In the genomic region with DNA sequence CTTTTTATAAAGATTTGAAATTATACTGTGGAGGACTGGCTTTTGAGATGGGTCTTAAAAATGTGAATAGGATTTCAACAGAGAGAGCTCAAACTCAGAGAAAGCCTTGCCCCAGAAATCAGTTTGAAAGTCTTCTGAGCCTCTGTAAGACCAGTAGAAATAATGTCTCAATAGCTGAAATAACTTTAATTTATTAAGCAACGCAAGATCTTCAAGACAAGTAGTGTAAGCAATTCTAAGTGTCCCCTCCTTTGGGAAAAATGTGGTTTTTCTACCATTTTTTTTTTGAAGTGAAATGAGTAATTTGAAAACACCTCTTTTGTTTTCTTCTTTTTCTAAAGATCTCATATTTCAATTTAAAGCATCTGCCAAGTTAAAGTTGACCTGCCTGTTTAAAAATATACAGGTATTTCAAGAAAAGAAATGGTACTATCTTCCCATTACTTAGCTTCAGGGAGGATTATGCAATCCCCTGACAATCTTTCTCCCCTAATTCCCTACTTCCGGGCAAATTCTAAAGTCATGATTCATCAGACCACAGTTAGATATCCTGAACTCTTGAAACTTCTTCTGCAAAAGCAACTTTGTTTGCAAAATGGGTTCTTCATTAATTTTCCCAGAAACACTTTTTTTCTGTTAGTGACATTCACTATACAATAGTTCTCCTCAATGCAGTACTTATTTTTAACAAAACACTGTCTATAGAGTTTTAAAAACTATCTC, we compare ENCODE assay signal across 1 cellular context.
TF ChIP-seq lines count a peak whose summit lies in the region.

No MANE protein-coding gene starts in this region.

TF ChIP-seq in K562, 482 proteins besides CTCF, POLR2A, EP300 and RAD21 (continued from another document and continues in another):
- TF ChIP-seq, protein P1, sequence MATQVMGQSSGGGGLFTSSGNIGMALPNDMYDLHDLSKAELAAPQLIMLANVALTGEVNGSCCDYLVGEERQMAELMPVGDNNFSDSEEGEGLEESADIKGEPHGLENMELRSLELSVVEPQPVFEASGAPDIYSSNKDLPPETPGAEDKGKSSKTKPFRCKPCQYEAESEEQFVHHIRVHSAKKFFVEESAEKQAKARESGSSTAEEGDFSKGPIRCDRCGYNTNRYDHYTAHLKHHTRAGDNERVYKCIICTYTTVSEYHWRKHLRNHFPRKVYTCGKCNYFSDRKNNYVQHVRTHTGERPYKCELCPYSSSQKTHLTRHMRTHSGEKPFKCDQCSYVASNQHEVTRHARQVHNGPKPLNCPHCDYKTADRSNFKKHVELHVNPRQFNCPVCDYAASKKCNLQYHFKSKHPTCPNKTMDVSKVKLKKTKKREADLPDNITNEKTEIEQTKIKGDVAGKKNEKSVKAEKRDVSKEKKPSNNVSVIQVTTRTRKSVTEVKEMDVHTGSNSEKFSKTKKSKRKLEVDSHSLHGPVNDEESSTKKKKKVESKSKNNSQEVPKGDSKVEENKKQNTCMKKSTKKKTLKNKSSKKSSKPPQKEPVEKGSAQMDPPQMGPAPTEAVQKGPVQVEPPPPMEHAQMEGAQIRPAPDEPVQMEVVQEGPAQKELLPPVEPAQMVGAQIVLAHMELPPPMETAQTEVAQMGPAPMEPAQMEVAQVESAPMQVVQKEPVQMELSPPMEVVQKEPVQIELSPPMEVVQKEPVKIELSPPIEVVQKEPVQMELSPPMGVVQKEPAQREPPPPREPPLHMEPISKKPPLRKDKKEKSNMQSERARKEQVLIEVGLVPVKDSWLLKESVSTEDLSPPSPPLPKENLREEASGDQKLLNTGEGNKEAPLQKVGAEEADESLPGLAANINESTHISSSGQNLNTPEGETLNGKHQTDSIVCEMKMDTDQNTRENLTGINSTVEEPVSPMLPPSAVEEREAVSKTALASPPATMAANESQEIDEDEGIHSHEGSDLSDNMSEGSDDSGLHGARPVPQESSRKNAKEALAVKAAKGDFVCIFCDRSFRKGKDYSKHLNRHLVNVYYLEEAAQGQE (CRISPR knock-in tag; IDR thresholded peaks at IDR 0.05; ENCODE audit: low read depth) = no peak
- TF ChIP-seq NR2C1 (IDR thresholded peaks at IDR 0.05) (no peak), NR2C1 (tag; IDR thresholded peaks at IDR 0.05) (0 out of 2 replicates have a peak, but pooled peaks have one; percentile 19), ZKSCAN3 (CRISPR knock-in tag; IDR thresholded peaks at IDR 0.05) (no peak), GABPB1 (CRISPR knock-in tag; IDR thresholded peaks at IDR 0.05) (no peak), MBD2 (IDR thresholded peaks at IDR 0.05; ENCODE audit: borderline replicate concordance, low read depth) (no peak), RCOR1 (IDR thresholded peaks at IDR 0.05; ENCODE audit: borderline replicate concordance in 1 of 2, low read depth in 2 of 2, low read length in 2 of 2) (peak in 1 of 2 experiments; percentile 51; a peak in 1 of 4 replicates), PPARD (CRISPR knock-in tag; IDR thresholded peaks at IDR 0.05) (no peak), ELF1 (tag; IDR thresholded peaks at IDR 0.05) (peak; percentile 82), MTA3 (IDR thresholded peaks at IDR 0.05; ENCODE audit: borderline replicate concordance) (no peak), CEBPG (CRISPR knock-in tag; IDR thresholded peaks at IDR 0.05) (peak; percentile 95), CEBPG (tag; conservative IDR thresholded peaks at IDR 0.05 in 1 of 2, IDR thresholded peaks at IDR 0.05 in 1 of 2) (peak; percentile 98), CTBP1 (IDR thresholded peaks at IDR 0.05; ENCODE audit: borderline replicate concordance) (no peak), FOSL1 (tag; conservative IDR thresholded peaks at IDR 0.05) (peak; percentile 96), ZNF589 (CRISPR knock-in tag; IDR thresholded peaks at IDR 0.05; ENCODE audit: low read depth) (peak; percentile 74), ZC3H4 (CRISPR knock-in tag; IDR thresholded peaks at IDR 0.05; ENCODE audit: borderline replicate concordance) (no peak), ZNF217 (CRISPR knock-in tag; IDR thresholded peaks at IDR 0.05) (no peak), MEF2A (IDR thresholded peaks at IDR 0.05; ENCODE audit: control insufficient read depth, low read depth, low read length) (0 out of 2 replicates have a peak, but pooled peaks have one; percentile 26), SREBF2 (CRISPR knock-in tag; IDR thresholded peaks at IDR 0.05) (no peak), BACH1 (tag; IDR thresholded peaks at IDR 0.05) (peak; percentile 65; the same call in 1 of the 2 replicates), HDAC2 (IDR thresholded peaks at IDR 0.05) (no peak), MEIS2 (IDR thresholded peaks at IDR 0.05; ENCODE audit: partially characterized antibody) (peak; percentile 41), SOX6 (IDR thresholded peaks at IDR 0.05) (peak; percentile 61), MXI1 (IDR thresholded peaks at IDR 0.05; ENCODE audit: low read depth, low read length) (no peak), TEAD4 (IDR thresholded peaks at IDR 0.05; ENCODE audit: low read length) (peak; percentile 87), TEAD4 (CRISPR knock-in tag; IDR thresholded peaks at IDR 0.05; ENCODE audit: borderline replicate concordance) (no peak), CEBPB (tag; IDR thresholded peaks at IDR 0.05) (peak; percentile 99), GABPA (tag; conservative IDR thresholded peaks at IDR 0.05; ENCODE audit: low read depth) (peak; percentile 74), HDAC6 (IDR thresholded peaks at IDR 0.05; ENCODE audit: low read depth, low read length) (no peak)
- TF ChIP-seq, protein P2, sequence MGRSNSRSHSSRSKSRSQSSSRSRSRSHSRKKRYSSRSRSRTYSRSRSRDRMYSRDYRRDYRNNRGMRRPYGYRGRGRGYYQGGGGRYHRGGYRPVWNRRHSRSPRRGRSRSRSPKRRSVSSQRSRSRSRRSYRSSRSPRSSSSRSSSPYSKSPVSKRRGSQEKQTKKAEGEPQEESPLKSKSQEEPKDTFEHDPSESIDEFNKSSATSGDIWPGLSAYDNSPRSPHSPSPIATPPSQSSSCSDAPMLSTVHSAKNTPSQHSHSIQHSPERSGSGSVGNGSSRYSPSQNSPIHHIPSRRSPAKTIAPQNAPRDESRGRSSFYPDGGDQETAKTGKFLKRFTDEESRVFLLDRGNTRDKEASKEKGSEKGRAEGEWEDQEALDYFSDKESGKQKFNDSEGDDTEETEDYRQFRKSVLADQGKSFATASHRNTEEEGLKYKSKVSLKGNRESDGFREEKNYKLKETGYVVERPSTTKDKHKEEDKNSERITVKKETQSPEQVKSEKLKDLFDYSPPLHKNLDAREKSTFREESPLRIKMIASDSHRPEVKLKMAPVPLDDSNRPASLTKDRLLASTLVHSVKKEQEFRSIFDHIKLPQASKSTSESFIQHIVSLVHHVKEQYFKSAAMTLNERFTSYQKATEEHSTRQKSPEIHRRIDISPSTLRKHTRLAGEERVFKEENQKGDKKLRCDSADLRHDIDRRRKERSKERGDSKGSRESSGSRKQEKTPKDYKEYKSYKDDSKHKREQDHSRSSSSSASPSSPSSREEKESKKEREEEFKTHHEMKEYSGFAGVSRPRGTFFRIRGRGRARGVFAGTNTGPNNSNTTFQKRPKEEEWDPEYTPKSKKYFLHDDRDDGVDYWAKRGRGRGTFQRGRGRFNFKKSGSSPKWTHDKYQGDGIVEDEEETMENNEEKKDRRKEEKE (IDR thresholded peaks at IDR 0.05; ENCODE audit: borderline replicate concordance in 1 of 2, control insufficient read depth in 1 of 2, low read depth in 2 of 2, low read length in 1 of 2) = no peak
- TF ChIP-seq, protein P3, sequence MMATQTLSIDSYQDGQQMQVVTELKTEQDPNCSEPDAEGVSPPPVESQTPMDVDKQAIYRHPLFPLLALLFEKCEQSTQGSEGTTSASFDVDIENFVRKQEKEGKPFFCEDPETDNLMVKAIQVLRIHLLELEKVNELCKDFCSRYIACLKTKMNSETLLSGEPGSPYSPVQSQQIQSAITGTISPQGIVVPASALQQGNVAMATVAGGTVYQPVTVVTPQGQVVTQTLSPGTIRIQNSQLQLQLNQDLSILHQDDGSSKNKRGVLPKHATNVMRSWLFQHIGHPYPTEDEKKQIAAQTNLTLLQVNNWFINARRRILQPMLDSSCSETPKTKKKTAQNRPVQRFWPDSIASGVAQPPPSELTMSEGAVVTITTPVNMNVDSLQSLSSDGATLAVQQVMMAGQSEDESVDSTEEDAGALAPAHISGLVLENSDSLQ (IDR thresholded peaks at IDR 0.05) = peak; percentile 60
- TF ChIP-seq, protein P4, sequence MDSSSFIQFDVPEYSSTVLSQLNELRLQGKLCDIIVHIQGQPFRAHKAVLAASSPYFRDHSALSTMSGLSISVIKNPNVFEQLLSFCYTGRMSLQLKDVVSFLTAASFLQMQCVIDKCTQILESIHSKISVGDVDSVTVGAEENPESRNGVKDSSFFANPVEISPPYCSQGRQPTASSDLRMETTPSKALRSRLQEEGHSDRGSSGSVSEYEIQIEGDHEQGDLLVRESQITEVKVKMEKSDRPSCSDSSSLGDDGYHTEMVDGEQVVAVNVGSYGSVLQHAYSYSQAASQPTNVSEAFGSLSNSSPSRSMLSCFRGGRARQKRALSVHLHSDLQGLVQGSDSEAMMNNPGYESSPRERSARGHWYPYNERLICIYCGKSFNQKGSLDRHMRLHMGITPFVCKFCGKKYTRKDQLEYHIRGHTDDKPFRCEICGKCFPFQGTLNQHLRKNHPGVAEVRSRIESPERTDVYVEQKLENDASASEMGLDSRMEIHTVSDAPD (CRISPR knock-in tag; IDR thresholded peaks at IDR 0.05) = no peak
- TF ChIP-seq, protein P5, sequence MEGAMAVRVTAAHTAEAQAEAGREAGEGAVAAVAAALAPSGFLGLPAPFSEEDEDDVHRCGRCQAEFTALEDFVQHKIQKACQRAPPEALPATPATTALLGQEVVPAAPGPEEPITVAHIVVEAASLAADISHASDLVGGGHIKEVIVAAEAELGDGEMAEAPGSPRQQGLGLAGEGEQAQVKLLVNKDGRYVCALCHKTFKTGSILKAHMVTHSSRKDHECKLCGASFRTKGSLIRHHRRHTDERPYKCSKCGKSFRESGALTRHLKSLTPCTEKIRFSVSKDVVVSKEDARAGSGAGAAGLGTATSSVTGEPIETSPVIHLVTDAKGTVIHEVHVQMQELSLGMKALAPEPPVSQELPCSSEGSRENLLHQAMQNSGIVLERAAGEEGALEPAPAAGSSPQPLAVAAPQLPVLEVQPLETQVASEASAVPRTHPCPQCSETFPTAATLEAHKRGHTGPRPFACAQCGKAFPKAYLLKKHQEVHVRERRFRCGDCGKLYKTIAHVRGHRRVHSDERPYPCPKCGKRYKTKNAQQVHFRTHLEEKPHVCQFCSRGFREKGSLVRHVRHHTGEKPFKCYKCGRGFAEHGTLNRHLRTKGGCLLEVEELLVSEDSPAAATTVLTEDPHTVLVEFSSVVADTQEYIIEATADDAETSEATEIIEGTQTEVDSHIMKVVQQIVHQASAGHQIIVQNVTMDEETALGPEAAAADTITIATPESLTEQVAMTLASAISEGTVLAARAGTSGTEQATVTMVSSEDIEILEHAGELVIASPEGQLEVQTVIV (CRISPR knock-in tag; IDR thresholded peaks at IDR 0.05; ENCODE audit: borderline replicate concordance) = no peak
- TF ChIP-seq, protein P6, sequence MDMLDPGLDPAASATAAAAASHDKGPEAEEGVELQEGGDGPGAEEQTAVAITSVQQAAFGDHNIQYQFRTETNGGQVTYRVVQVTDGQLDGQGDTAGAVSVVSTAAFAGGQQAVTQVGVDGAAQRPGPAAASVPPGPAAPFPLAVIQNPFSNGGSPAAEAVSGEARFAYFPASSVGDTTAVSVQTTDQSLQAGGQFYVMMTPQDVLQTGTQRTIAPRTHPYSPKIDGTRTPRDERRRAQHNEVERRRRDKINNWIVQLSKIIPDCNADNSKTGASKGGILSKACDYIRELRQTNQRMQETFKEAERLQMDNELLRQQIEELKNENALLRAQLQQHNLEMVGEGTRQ (CRISPR knock-in tag; IDR thresholded peaks at IDR 0.05) = no peak
- TF ChIP-seq, protein P7, sequence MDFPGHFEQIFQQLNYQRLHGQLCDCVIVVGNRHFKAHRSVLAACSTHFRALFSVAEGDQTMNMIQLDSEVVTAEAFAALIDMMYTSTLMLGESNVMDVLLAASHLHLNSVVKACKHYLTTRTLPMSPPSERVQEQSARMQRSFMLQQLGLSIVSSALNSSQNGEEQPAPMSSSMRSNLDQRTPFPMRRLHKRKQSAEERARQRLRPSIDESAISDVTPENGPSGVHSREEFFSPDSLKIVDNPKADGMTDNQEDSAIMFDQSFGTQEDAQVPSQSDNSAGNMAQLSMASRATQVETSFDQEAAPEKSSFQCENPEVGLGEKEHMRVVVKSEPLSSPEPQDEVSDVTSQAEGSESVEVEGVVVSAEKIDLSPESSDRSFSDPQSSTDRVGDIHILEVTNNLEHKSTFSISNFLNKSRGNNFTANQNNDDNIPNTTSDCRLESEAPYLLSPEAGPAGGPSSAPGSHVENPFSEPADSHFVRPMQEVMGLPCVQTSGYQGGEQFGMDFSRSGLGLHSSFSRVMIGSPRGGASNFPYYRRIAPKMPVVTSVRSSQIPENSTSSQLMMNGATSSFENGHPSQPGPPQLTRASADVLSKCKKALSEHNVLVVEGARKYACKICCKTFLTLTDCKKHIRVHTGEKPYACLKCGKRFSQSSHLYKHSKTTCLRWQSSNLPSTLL (IDR thresholded peaks at IDR 0.05) = no peak
- TF ChIP-seq, protein P8, sequence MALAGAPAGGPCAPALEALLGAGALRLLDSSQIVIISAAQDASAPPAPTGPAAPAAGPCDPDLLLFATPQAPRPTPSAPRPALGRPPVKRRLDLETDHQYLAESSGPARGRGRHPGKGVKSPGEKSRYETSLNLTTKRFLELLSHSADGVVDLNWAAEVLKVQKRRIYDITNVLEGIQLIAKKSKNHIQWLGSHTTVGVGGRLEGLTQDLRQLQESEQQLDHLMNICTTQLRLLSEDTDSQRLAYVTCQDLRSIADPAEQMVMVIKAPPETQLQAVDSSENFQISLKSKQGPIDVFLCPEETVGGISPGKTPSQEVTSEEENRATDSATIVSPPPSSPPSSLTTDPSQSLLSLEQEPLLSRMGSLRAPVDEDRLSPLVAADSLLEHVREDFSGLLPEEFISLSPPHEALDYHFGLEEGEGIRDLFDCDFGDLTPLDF (CRISPR knock-in tag; IDR thresholded peaks at IDR 0.05) = no peak
- TF ChIP-seq, protein P9, sequence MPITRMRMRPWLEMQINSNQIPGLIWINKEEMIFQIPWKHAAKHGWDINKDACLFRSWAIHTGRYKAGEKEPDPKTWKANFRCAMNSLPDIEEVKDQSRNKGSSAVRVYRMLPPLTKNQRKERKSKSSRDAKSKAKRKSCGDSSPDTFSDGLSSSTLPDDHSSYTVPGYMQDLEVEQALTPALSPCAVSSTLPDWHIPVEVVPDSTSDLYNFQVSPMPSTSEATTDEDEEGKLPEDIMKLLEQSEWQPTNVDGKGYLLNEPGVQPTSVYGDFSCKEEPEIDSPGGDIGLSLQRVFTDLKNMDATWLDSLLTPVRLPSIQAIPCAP (CRISPR knock-in tag; IDR thresholded peaks at IDR 0.05; ENCODE audit: borderline replicate concordance) = no peak
- TF ChIP-seq, protein P10, sequence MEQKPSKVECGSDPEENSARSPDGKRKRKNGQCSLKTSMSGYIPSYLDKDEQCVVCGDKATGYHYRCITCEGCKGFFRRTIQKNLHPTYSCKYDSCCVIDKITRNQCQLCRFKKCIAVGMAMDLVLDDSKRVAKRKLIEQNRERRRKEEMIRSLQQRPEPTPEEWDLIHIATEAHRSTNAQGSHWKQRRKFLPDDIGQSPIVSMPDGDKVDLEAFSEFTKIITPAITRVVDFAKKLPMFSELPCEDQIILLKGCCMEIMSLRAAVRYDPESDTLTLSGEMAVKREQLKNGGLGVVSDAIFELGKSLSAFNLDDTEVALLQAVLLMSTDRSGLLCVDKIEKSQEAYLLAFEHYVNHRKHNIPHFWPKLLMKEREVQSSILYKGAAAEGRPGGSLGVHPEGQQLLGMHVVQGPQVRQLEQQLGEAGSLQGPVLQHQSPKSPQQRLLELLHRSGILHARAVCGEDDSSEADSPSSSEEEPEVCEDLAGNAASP (IDR thresholded peaks at IDR 0.05) = no peak
